ENCODE assay signal across 18 cellular contexts in genomic region chr7:137453356-137453755, GRCh38.
DNase-seq lines count a peak whose midpoint lies in the region; ATAC-seq, FAIRE-seq and TF ChIP-seq lines count a peak whose summit lies in the region.
"Had no signal": no experiment of that assay in that cellular context is flagged by ENCODE, and none has a peak within 500 bp of the region (broad histone marks: within the 10 kb centered on the region; RNA-seq: fewer than 3 reads in every experiment).

No MANE protein-coding gene starts in this region.

- FAIRE-seq in GM19239 (lab: Jason Lieb, UNC) = no peak
- FAIRE-seq: GM12891 had no signal

- H3K4me1 Mint-ChIP-seq in brain (peaks cover 37% of the 10 kb centered on the region), nephron (peaks cover 15% of the 10 kb centered on the region)
- H3K4me1 Mint-ChIP-seq: activated B cell treated with CpG ODN at 0.5 μM for 24 hours had no signal

- H3K4me3 Mint-ChIP-seq in brain = peak overlapping the region; percentile 20 to 77 (median 66)
- H3K4me3 Mint-ChIP-seq in nephron = no peak overlapping the region
- H3K4me3 Mint-ChIP-seq: activated B cell treated with CpG ODN at 0.5 μM for 24 hours; endodermal cell; T-helper 1 cell treated with Interleukin-12 subunit alpha and Interleukin-12 subunit beta and Interleukin-4 antibody, amounts not matched to agents 30 μg/mL and 1 μg/mL, for 36 hours had no signal

- H3K27me3 Mint-ChIP-seq in brain (no peaks in the 10 kb centered on the region), nephron (ENCODE audit: low read depth) (no peaks in the 10 kb centered on the region)
- H3K27me3 Mint-ChIP-seq: activated B cell treated with CpG ODN at 0.5 μM for 24 hours had no signal

- DNase-seq in DMS53 treated with DMSO at 0.1 percent for 48 hours (lab: John Stamatoyannopoulos, UW; ENCODE audit: unreplicated experiment) = peak; percentile 64
- DNase-seq in NCI-H187 treated with DMSO at 0.1 percent for 48 hours (lab: John Stamatoyannopoulos, UW) = peak; percentile 33
- no peak for DNase-seq in NCI-H2171 treated with DMSO at 0.1 percent for 48 hours (lab: John Stamatoyannopoulos, UW)
- no peak for DNase-seq in GM19239 (ENCODE audit: insufficient read length, low spot score)
- DNase-seq in stimulated activated CD4-positive, alpha-beta T cell treated with anti-CD3 and anti-CD28 coated beads, Interleukin-1b, Interleukin-23, amount 100 ng/mL, for 48 hours = no peak
- DNase-seq: activated B cell treated with CpG ODN at 0.5 μM for 24 hours, COR-L47, endodermal cell, GDM1, pancreas, SHP77, thyroid gland had no signal

- H3K36me3 Mint-ChIP-seq in brain (peaks cover 12% of the 10 kb centered on the region), nephron (ENCODE audit: low read depth) (no peaks in the 10 kb centered on the region)

- H3K27ac Mint-ChIP-seq in brain (peak overlapping the region; percentile 34 to 86 (median 78)), nephron (peak overlapping the region in 2 of 3 experiments; percentile 2 to 25)
- H3K27ac Mint-ChIP-seq: activated B cell treated with CpG ODN at 0.5 μM for 24 hours; activated T-helper 2 cell treated with anti-CD3 and anti-CD28 coated beads, Interferon-gamma antibody, Interleukin-2, Interleukin-4, amounts not matched to agents 10 μg/mL and 5 μg/mL and 100 μg/mL, durations not matched to agents 14 hours and 24 hours and 36 hours; endodermal cell; T-helper 1 cell treated with Interleukin-12 subunit alpha and Interleukin-12 subunit beta and Interleukin-4 antibody, amounts not matched to agents 30 μg/mL and 1 μg/mL, for 36 hours had no signal

- TF ChIP-seq CTCF in brain (conservative IDR thresholded peaks at IDR 0.05) (no peak), nephron (IDR thresholded peaks at IDR 0.05; ENCODE audit: unreplicated experiment in 3 of 3) (no peak)

- no peak for ATAC-seq in GM21515 (IDR thresholded peaks at IDR 0.05; ENCODE audit: unreplicated experiment)
- ATAC-seq: pancreas had no signal

- H3K9me3 Mint-ChIP-seq in brain (peaks cover 0 to 9% (median 2%) of the 10 kb centered on the region in 5 experiments), nephron (no peaks in the 10 kb centered on the region)
- H3K9me3 Mint-ChIP-seq: activated B cell treated with CpG ODN at 0.5 μM for 24 hours; activated T-helper 2 cell treated with anti-CD3 and anti-CD28 coated beads, Interferon-gamma antibody, Interleukin-2, Interleukin-4, amounts not matched to agents 10 μg/mL and 5 μg/mL and 100 μg/mL, durations not matched to agents 14 hours and 24 hours and 36 hours; endodermal cell; T-helper 1 cell treated with Interleukin-12 subunit alpha and Interleukin-12 subunit beta and Interleukin-4 antibody, amounts not matched to agents 30 μg/mL and 1 μg/mL, for 36 hours had no signal

Comparison
In these comparisons a context has a peak if more than half of its experiments do, and no peak if none do; other contexts are left out.
1. DNase-seq: peak in DMS53 treated with DMSO at 0.1 percent for 48 hours (single experiment) and NCI-H187 treated with DMSO at 0.1 percent for 48 hours (single experiment); none in NCI-H2171 treated with DMSO at 0.1 percent for 48 hours (single experiment), GM19239 (single experiment) and stimulated activated CD4-positive, alpha-beta T cell treated with anti-CD3 and anti-CD28 coated beads, Interleukin-1b, Interleukin-23, amount 100 ng/mL, for 48 hours (single experiment).
2. H3K4me3 Mint-ChIP-seq: peak in brain (5 of 5); none in nephron (0 of 3).